26 cellular contexts compared by ENCODE assay signal in the genomic region with DNA sequence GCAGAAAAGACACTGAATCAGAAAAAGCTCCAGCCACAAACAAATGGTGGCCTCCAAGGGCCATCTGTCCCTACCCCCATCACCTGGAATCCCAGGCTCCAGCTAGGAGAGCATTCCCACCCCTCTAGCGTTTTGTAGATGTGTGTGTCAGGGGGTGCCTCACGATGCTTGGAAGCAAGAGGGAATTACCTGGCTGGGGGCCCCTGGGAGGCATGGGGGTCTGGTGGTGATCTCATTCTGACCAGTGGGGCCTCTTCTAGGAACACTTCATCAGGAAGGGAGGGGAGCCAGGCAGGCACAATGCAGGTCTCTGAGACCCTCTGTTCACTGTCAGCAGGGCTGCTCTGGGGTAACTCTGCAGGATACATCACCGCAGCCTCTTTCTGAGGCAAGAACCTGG. TPM values are rescaled to one million over a fixed set of nuclear protein-coding genes. Genes with fewer than 3 reads are reported as not detected.
DNase-seq lines count a peak whose midpoint lies in the region; ATAC-seq and TF ChIP-seq lines count a peak whose summit lies in the region.
"Had no signal": no experiment of that assay in that cellular context is flagged by ENCODE, and none has a peak within 500 bp of the region (broad histone marks: within the 10 kb centered on the region; RNA-seq: fewer than 3 reads in every experiment).

No MANE protein-coding gene starts in this region.

- peaks cover 23% of the 10 kb centered on the region for H3K27me3 ChIP-seq in CD8-positive, alpha-beta T cell (ENCODE audit: insufficient read depth, low read length)
- H3K27me3 ChIP-seq in testis: no peaks in the 10 kb centered on the region

- no peaks in the 10 kb centered on the region for H3K9me3 ChIP-seq in CD8-positive, alpha-beta T cell (ENCODE audit: low read length)
- H3K9me3 ChIP-seq in testis: no peaks in the 10 kb centered on the region

- peaks cover 63% of the 10 kb centered on the region for H3K27me3 Mint-ChIP-seq in T-helper 2 cell treated with Interferon-gamma antibody and Interleukin-4, amounts not matched to agents 5 μg/mL and 100 μg/mL, for 36 hours (ENCODE audit: low read depth)
- H3K27me3 Mint-ChIP-seq in CD8-positive, alpha-beta T cell (ENCODE audit: low read depth): peaks cover 60% of the 10 kb centered on the region
- H3K27me3 Mint-ChIP-seq in activated T-helper 1 cell treated with anti-CD3 and anti-CD28 coated beads, Interleukin-12 subunit alpha, Interleukin-12 subunit beta, Interleukin-2, Interleukin-4 antibody, amounts not matched to agents 30 ng/mL and 10 ng/mL and 1 ng/mL, durations not matched to agents 14 hours and 24 hours and 36 hours (ENCODE audit: insufficient read depth): peaks cover 63% of the 10 kb centered on the region
- H3K27me3 Mint-ChIP-seq in naive thymus-derived CD8-positive, alpha-beta T cell: peaks cover 21 to 67% (median 45%) of the 10 kb centered on the region in 5 donors

- H3K9me3 Mint-ChIP-seq in T-helper 2 cell treated with Interferon-gamma antibody and Interleukin-4, amounts not matched to agents 5 μg/mL and 100 μg/mL, for 36 hours: no peaks in the 10 kb centered on the region
- H3K9me3 Mint-ChIP-seq in CD8-positive, alpha-beta T cell: no peaks in the 10 kb centered on the region
- H3K9me3 Mint-ChIP-seq in activated T-helper 1 cell treated with anti-CD3 and anti-CD28 coated beads, Interleukin-12 subunit alpha, Interleukin-12 subunit beta, Interleukin-2, Interleukin-4 antibody, amounts not matched to agents 30 ng/mL and 10 ng/mL and 1 ng/mL, durations not matched to agents 14 hours and 24 hours and 36 hours: no peaks in the 10 kb centered on the region
- no peaks in the 10 kb centered on the region for H3K9me3 Mint-ChIP-seq in naive thymus-derived CD8-positive, alpha-beta T cell
- H3K9me3 Mint-ChIP-seq: dendritic cell treated with granulocyte-macrophage colony-stimulating factor and Interleukin-4, amounts not matched to agents 40 ng/mL and 50 ng/mL, for 4 days; neural crest cell had no signal

- H3K4me3 Mint-ChIP-seq in T-helper 2 cell treated with Interferon-gamma antibody and Interleukin-4, amounts not matched to agents 5 μg/mL and 100 μg/mL, for 36 hours: peak overlapping the region; percentile 13
- peak overlapping the region; percentile 55 for H3K4me3 Mint-ChIP-seq in CD8-positive, alpha-beta T cell
- H3K4me3 Mint-ChIP-seq in activated T-helper 1 cell treated with anti-CD3 and anti-CD28 coated beads, Interleukin-12 subunit alpha, Interleukin-12 subunit beta, Interleukin-2, Interleukin-4 antibody, amounts not matched to agents 30 ng/mL and 10 ng/mL and 1 ng/mL, durations not matched to agents 14 hours and 24 hours and 36 hours: peak overlapping the region; percentile 59
- peak overlapping the region in 8 of 10 donors; percentile 33 to 54 (median 46) for H3K4me3 Mint-ChIP-seq in naive thymus-derived CD8-positive, alpha-beta T cell
- H3K4me3 Mint-ChIP-seq: dendritic cell treated with granulocyte-macrophage colony-stimulating factor and Interleukin-4, amounts not matched to agents 40 ng/mL and 50 ng/mL, for 4 days had no signal

- no peak for TF ChIP-seq POLR2A in testis (IDR thresholded peaks at IDR 0.05)

- no peaks in the 10 kb centered on the region for H3K36me3 Mint-ChIP-seq in T-helper 2 cell treated with Interferon-gamma antibody and Interleukin-4, amounts not matched to agents 5 μg/mL and 100 μg/mL, for 36 hours (ENCODE audit: low read depth)
- H3K36me3 Mint-ChIP-seq in CD8-positive, alpha-beta T cell: no peaks in the 10 kb centered on the region
- H3K36me3 Mint-ChIP-seq in activated T-helper 1 cell treated with anti-CD3 and anti-CD28 coated beads, Interleukin-12 subunit alpha, Interleukin-12 subunit beta, Interleukin-2, Interleukin-4 antibody, amounts not matched to agents 30 ng/mL and 10 ng/mL and 1 ng/mL, durations not matched to agents 14 hours and 24 hours and 36 hours (ENCODE audit: low read depth): peaks cover 2% of the 10 kb centered on the region
- H3K36me3 Mint-ChIP-seq in naive thymus-derived CD8-positive, alpha-beta T cell: no peaks in the 10 kb centered on the region

- POLR2A ChIA-PET in CD8-positive, alpha-beta T cell (lab: Charles Lee): interaction anchor here (1.0 kb wide), 1 partner anchor 268 kb away, joined by 3 read pairs; a partner anchor contains a TSS
- POLR2A ChIA-PET in naive thymus-derived CD8-positive, alpha-beta T cell (lab: Charles Lee): no interaction called here

- CTCF ChIA-PET in CD8-positive, alpha-beta T cell (lab: Charles Lee): interaction anchor here (1.1 to 1.4 kb wide), 3 partner anchors 9 to 59 kb away, joined by 3 to 4 read pairs (median 3); a partner anchor contains a TSS

- DNase-seq in T-helper 2 cell treated with Interferon-gamma antibody and Interleukin-4, amounts not matched to agents 5 μg/mL and 100 μg/mL, for 36 hours (ENCODE audit: low spot score): no peak
- DNase-seq in T-helper 2 cell (no peak), RKO (ENCODE audit: low spot score) (no peak), testis (no peak)
- DNase-seq in CD8-positive, alpha-beta T cell: no peak
- no peak for DNase-seq in activated T-helper 1 cell treated with anti-CD3 and anti-CD28 coated beads, Interleukin-12 subunit alpha, Interleukin-12 subunit beta, Interleukin-2, Interleukin-4 antibody, amounts not matched to agents 30 ng/mL and 10 ng/mL and 1 ng/mL, durations not matched to agents 14 hours and 24 hours and 36 hours (ENCODE audit: low spot score)
- DNase-seq in naive thymus-derived CD8-positive, alpha-beta T cell: no peak
- DNase-seq: 8988T; activated effector memory CD4-positive, alpha-beta T cell treated with anti-CD3 and anti-CD28 coated beads, Interleukin-2, amount 50 U/mL, for 16 hours; aorta; Kasumi-1; MV-4-11; NCI-H1694; NCI-H524 treated with DMSO at 0.1 percent for 48 hours; NK-92 treated with Interleukin-12 subunit alpha and Interleukin-12 subunit beta, amount 100 ng/mL, for 24 hours; PC-9; SHP77; stimulated activated CD4-positive, alpha-beta T cell treated with anti-CD3 and anti-CD28 coated beads, Interleukin-4, amount 100 ng/mL, for 4 hours; stimulated activated naive CD4-positive, alpha-beta T cell treated with Interleukin-2 at 50 U/mL for 16 hours; trophoblast cell had no signal

- H3K36me3 ChIP-seq in CD8-positive, alpha-beta T cell (ENCODE audit: insufficient read depth, low read length): no peaks in the 10 kb centered on the region
- no peaks in the 10 kb centered on the region for H3K36me3 ChIP-seq in testis (ENCODE audit: low read depth, missing control alignments)
- H3K36me3 ChIP-seq: cardiac muscle cell had no signal

- intact Hi-C loops in CD8-positive, alpha-beta T cell (cut with DNase I, micrococcal nuclease): loop anchor here in 1 of 2 experiments (5.0 kb wide), 1 partner anchor 317 kb away; no protein-coding TSS in a partner anchor
- intact Hi-C loops in activated T-helper 1 cell treated with anti-CD3 and anti-CD28 coated beads, Interleukin-12 subunit alpha, Interleukin-12 subunit beta, Interleukin-2, Interleukin-4 antibody, amounts not matched to agents 30 ng/mL and 10 ng/mL and 1 ng/mL, durations not matched to agents 14 hours and 24 hours and 36 hours (cut with micrococcal nuclease): no loop called here
- intact Hi-C loops in testis (cut with DNase I; ENCODE audit: low total_unique reads): no loop called here

- H3K27ac ChIP-seq in CD8-positive, alpha-beta T cell (ENCODE audit: low read depth, low read length): no peak overlapping the region
- H3K27ac ChIP-seq in testis: no peak overlapping the region
- H3K27ac ChIP-seq: cardiac muscle cell, PC-9 had no signal

- no peak overlapping the region for H3K4me3 ChIP-seq in CD8-positive, alpha-beta T cell (ENCODE audit: low read depth, low read length)
- no peak overlapping the region for H3K4me3 ChIP-seq in testis
- H3K4me3 ChIP-seq: cardiac muscle cell, PC-9 had no signal

- peaks cover 22% of the 10 kb centered on the region for H3K4me1 ChIP-seq in CD8-positive, alpha-beta T cell (ENCODE audit: insufficient read depth, low read length)
- H3K4me1 ChIP-seq in testis: peaks cover 6% of the 10 kb centered on the region

- ATAC-seq in CD8-positive, alpha-beta T cell: no peak
- ATAC-seq in naive thymus-derived CD8-positive, alpha-beta T cell: no peak
- no peak for ATAC-seq in GM18868 (IDR thresholded peaks at IDR 0.05; ENCODE audit: unreplicated experiment)
- ATAC-seq: sciatic nerve had no signal

- no peak for TF ChIP-seq CTCF in CD8-positive, alpha-beta T cell (IDR thresholded peaks at IDR 0.05)
- TF ChIP-seq CTCF in testis (IDR thresholded peaks at IDR 0.05): no peak

- no peak overlapping the region for H3K27ac Mint-ChIP-seq in T-helper 2 cell treated with Interferon-gamma antibody and Interleukin-4, amounts not matched to agents 5 μg/mL and 100 μg/mL, for 36 hours
- H3K27ac Mint-ChIP-seq in CD8-positive, alpha-beta T cell: no peak overlapping the region
- H3K27ac Mint-ChIP-seq in activated T-helper 1 cell treated with anti-CD3 and anti-CD28 coated beads, Interleukin-12 subunit alpha, Interleukin-12 subunit beta, Interleukin-2, Interleukin-4 antibody, amounts not matched to agents 30 ng/mL and 10 ng/mL and 1 ng/mL, durations not matched to agents 14 hours and 24 hours and 36 hours: no peak overlapping the region
- peak overlapping the region in 2 of 10 donors; percentile 13 to 43 for H3K27ac Mint-ChIP-seq in naive thymus-derived CD8-positive, alpha-beta T cell
- H3K27ac Mint-ChIP-seq: dendritic cell treated with granulocyte-macrophage colony-stimulating factor and Interleukin-4, amounts not matched to agents 40 ng/mL and 50 ng/mL, for 4 days had no signal

- 88 to 94% methylated on average over 3 of the region's 3 CpGs for WGBS in testis, 2 donors

- peaks cover 14% of the 10 kb centered on the region for H3K4me1 Mint-ChIP-seq in T-helper 2 cell treated with Interferon-gamma antibody and Interleukin-4, amounts not matched to agents 5 μg/mL and 100 μg/mL, for 36 hours (ENCODE audit: low read depth)
- peaks cover 12% of the 10 kb centered on the region for H3K4me1 Mint-ChIP-seq in CD8-positive, alpha-beta T cell (ENCODE audit: low read depth)
- H3K4me1 Mint-ChIP-seq in activated T-helper 1 cell treated with anti-CD3 and anti-CD28 coated beads, Interleukin-12 subunit alpha, Interleukin-12 subunit beta, Interleukin-2, Interleukin-4 antibody, amounts not matched to agents 30 ng/mL and 10 ng/mL and 1 ng/mL, durations not matched to agents 14 hours and 24 hours and 36 hours (ENCODE audit: low read depth): peaks cover 40% of the 10 kb centered on the region
- H3K4me1 Mint-ChIP-seq in naive thymus-derived CD8-positive, alpha-beta T cell: peaks cover 4 to 30% (median 18%) of the 10 kb centered on the region in 4 donors

RNA-seq across cellular contexts. Expression of a gene that starts 6.0 kb away (rescaled TPM):
- total RNA-seq in CD8-positive, alpha-beta T cell: under 1 TPM in 1 of 2 experiments, not detected in 1; 0.38 TPM
- 6.5 and 8.3 TPM in 2 replicates for total RNA-seq in activated T-helper 1 cell treated with anti-CD3 and anti-CD28 coated beads, Interleukin-12 subunit alpha, Interleukin-12 subunit beta, Interleukin-2, Interleukin-4 antibody, amounts not matched to agents 30 ng/mL and 10 ng/mL and 1 ng/mL, durations not matched to agents 14 hours and 24 hours and 36 hours
- not detected for total RNA-seq in naive thymus-derived CD8-positive, alpha-beta T cell
- not detected for polyA plus RNA-seq in naive thymus-derived CD8-positive, alpha-beta T cell
- total RNA-seq in testis: 1 to 10 TPM; 9.0 to 9.6 TPM
- polyA plus RNA-seq in testis (ENCODE audit: insufficient read depth, low read depth, low replicate concordance): 2.1 TPM

RNA-seq across cellular contexts. Expression of a gene that starts 11.3 kb away (rescaled TPM):
- total RNA-seq in CD8-positive, alpha-beta T cell: not detected
- 0.47 and 0.54 TPM in 2 replicates for total RNA-seq in activated T-helper 1 cell treated with anti-CD3 and anti-CD28 coated beads, Interleukin-12 subunit alpha, Interleukin-12 subunit beta, Interleukin-2, Interleukin-4 antibody, amounts not matched to agents 30 ng/mL and 10 ng/mL and 1 ng/mL, durations not matched to agents 14 hours and 24 hours and 36 hours
- not detected for total RNA-seq in naive thymus-derived CD8-positive, alpha-beta T cell
- not detected for polyA plus RNA-seq in naive thymus-derived CD8-positive, alpha-beta T cell
- 1 to 10 TPM; 1.2 to 1.3 TPM for total RNA-seq in testis
- 0.46 TPM for polyA plus RNA-seq in testis (ENCODE audit: insufficient read depth, low read depth, low replicate concordance)
- total RNA-seq: cardiac muscle cell, mononuclear cell, neural crest cell, PC-9 had no signal
- polyA plus RNA-seq: cardiac muscle cell had no signal

RNA-seq across cellular contexts. Expression of a gene that starts 41.8 kb away (rescaled TPM):
- total RNA-seq in CD8-positive, alpha-beta T cell: under 1 TPM; 0.43 to 0.72 TPM
- 0.32 and 0.57 TPM in 2 replicates for total RNA-seq in activated T-helper 1 cell treated with anti-CD3 and anti-CD28 coated beads, Interleukin-12 subunit alpha, Interleukin-12 subunit beta, Interleukin-2, Interleukin-4 antibody, amounts not matched to agents 30 ng/mL and 10 ng/mL and 1 ng/mL, durations not matched to agents 14 hours and 24 hours and 36 hours
- total RNA-seq in naive thymus-derived CD8-positive, alpha-beta T cell: 1 to 10 TPM; 1.2 to 1.7 TPM
- polyA plus RNA-seq in naive thymus-derived CD8-positive, alpha-beta T cell: under 1 TPM in 2 of 3 donors, not detected in 1; 0.30 to 0.45 TPM
- total RNA-seq in testis: 10 to 100 TPM in 1 of 2 donors, 1 to 10 TPM in 1; 5.7 to 13.5 TPM
- polyA plus RNA-seq in testis (ENCODE audit: insufficient read depth, low read depth, low replicate concordance): 14.2 TPM

RNA-seq across cellular contexts. Expression of a gene that starts 42.0 kb away (rescaled TPM):
- 100 to 1,000 TPM; 124 to 128 TPM for total RNA-seq in CD8-positive, alpha-beta T cell
- total RNA-seq in activated T-helper 1 cell treated with anti-CD3 and anti-CD28 coated beads, Interleukin-12 subunit alpha, Interleukin-12 subunit beta, Interleukin-2, Interleukin-4 antibody, amounts not matched to agents 30 ng/mL and 10 ng/mL and 1 ng/mL, durations not matched to agents 14 hours and 24 hours and 36 hours: 410 and 425 TPM in 2 replicates
- 100 to 1,000 TPM; 101 to 114 TPM for total RNA-seq in naive thymus-derived CD8-positive, alpha-beta T cell
- 100 to 1,000 TPM; 594 to 702 (median 638) TPM for polyA plus RNA-seq in naive thymus-derived CD8-positive, alpha-beta T cell
- total RNA-seq in testis: 100 to 1,000 TPM; 154 to 171 TPM
- 167 TPM for polyA plus RNA-seq in testis (ENCODE audit: insufficient read depth, low read depth, low replicate concordance)

RNA-seq across cellular contexts. Expression of a gene that starts 47.4 kb away (rescaled TPM):
- 1 to 10 TPM; 5.3 to 6.8 TPM for total RNA-seq in CD8-positive, alpha-beta T cell
- 45.8 and 46.2 TPM in 2 replicates for total RNA-seq in activated T-helper 1 cell treated with anti-CD3 and anti-CD28 coated beads, Interleukin-12 subunit alpha, Interleukin-12 subunit beta, Interleukin-2, Interleukin-4 antibody, amounts not matched to agents 30 ng/mL and 10 ng/mL and 1 ng/mL, durations not matched to agents 14 hours and 24 hours and 36 hours
- 1 to 10 TPM; 5.8 to 6.6 TPM for total RNA-seq in naive thymus-derived CD8-positive, alpha-beta T cell
- 1 to 10 TPM in 2 of 3 donors, under 1 TPM in 1; 0.82 to 1.2 (median 1.1) TPM for polyA plus RNA-seq in naive thymus-derived CD8-positive, alpha-beta T cell
- total RNA-seq in testis: 10 to 100 TPM; 12.4 to 13.9 TPM
- 16.4 TPM for polyA plus RNA-seq in testis (ENCODE audit: insufficient read depth, low read depth, low replicate concordance)
